Comparison of ENCODE assay signal across 8 cellular contexts in genomic region chr5:53560506-53561191, GRCh38. TPM values are rescaled to one million over a fixed set of nuclear protein-coding genes. Genes with fewer than 3 reads are reported as not detected.
DNase-seq lines count a peak whose midpoint lies in the region; ATAC-seq and TF ChIP-seq lines count a peak whose summit lies in the region.

Gene NDUFS4, plus strand, starts transcription at chr5:53560639. Its CDS starts 24 bp downstream, at chr5:53560663.

- DNase-seq in BJ (ENCODE audit: low read depth) (peak; percentile 29), NCI-H69 (lab: John Stamatoyannopoulos, UW) (peak; percentile 93), right lobe of liver (peak; percentile 79 to 90 (median 82))
- peak; percentile 84 to 89 for DNase-seq in activated CD4-positive, alpha-beta T cell treated with anti-CD3 and anti-CD28 coated beads, Interleukin-2, amount 50 U/mL, for 48 hours
- DNase-seq in stimulated activated CD4-positive, alpha-beta T cell treated with anti-CD3 and anti-CD28 coated beads, Interleukin-4, amount 100 ng/mL, for 4 hours, result peak; percentile 71 to 75

- H3K27ac ChIP-seq in duodenal mucosa (ENCODE audit: low read depth, low read length) (peak within 1 kb of the TSS; percentile 78), right lobe of liver (peak within 1 kb of the TSS; percentile 77 to 92 (median 87))

- H3K4me3 ChIP-seq in BJ (ENCODE audit: low read depth, low read length) (peak within 1 kb of the TSS; percentile 70), duodenal mucosa (ENCODE audit: low read depth in 1 of 2, low read length in 2 of 2) (peak within 1 kb of the TSS; percentile 92 to 94), right lobe of liver (peak within 1 kb of the TSS; percentile 75 to 87 (median 77))

- 0% methylated on average over 15 of the region's 30 CpGs for WGBS in right lobe of liver (ENCODE audit: insufficient coverage, low coverage, low lambda C conversion rate, missing lambda C conversion rate)

- H3K4me1 ChIP-seq in duodenal mucosa (ENCODE audit: control insufficient read depth in 1 of 2, insufficient read depth in 2 of 2, low read length in 2 of 2), result peaks cover 0 to 20% of the 10 kb centered on the region in 2 donors
- H3K4me1 ChIP-seq in right lobe of liver, result peaks cover 0 to 10% (median 4%) of the 10 kb centered on the region in 4 donors

- POLR2A ChIA-PET in BJ (lab: Charles Lee), result no interaction called here

- intact Hi-C loops in right lobe of liver (cut with DNase I), result no loop called here

- peaks cover 4 to 5% of the 10 kb centered on the region in 2 donors for H3K9me3 ChIP-seq in duodenal mucosa (ENCODE audit: control insufficient read depth in 1 of 2, low read length in 2 of 2)
- H3K9me3 ChIP-seq in right lobe of liver, result no peaks in the 10 kb centered on the region

- TF ChIP-seq POLR2A in right lobe of liver (IDR thresholded peaks at IDR 0.05), result peak; percentile 52

- peak within 1 kb of the TSS; percentile 85 to 94 for H3K9ac ChIP-seq in duodenal mucosa (ENCODE audit: low read depth in 1 of 2, low read length in 2 of 2)

- CTCF ChIA-PET in BJ (lab: Yijun Ruan, JAX), result interaction anchor here (0.5 kb wide), 1 partner anchor 108 kb away, joined by 3 read pairs; no protein-coding TSS in a partner anchor

- TF ChIP-seq CTCF in BJ (IDR thresholded peaks at IDR 0.05; ENCODE audit: insufficient read depth, low read depth, low read length), result no peak
- TF ChIP-seq CTCF in right lobe of liver (IDR thresholded peaks at IDR 0.05), result no peak

- peak; percentile 86 for ATAC-seq in GM19324 (IDR thresholded peaks at IDR 0.05; ENCODE audit: low FRiP score, unreplicated experiment)
- peak; percentile 88 for ATAC-seq in HG03469 (IDR thresholded peaks at IDR 0.05; ENCODE audit: unreplicated experiment)
- peak; percentile 95 to 98 (median 96) for ATAC-seq in right lobe of liver

- H3K36me3 ChIP-seq in BJ (ENCODE audit: control insufficient read depth, insufficient read depth, low read length) (no peaks in the 10 kb centered on the region), duodenal mucosa (ENCODE audit: control insufficient read depth in 1 of 2, insufficient read depth in 2 of 2, low read length in 2 of 2) (no peaks in the 10 kb centered on the region), right lobe of liver (no peaks in the 10 kb centered on the region)

- no peaks in the 10 kb centered on the region for H3K27me3 ChIP-seq in BJ (ENCODE audit: control insufficient read depth, insufficient read depth, low read length)
- H3K27me3 ChIP-seq in duodenal mucosa (ENCODE audit: control insufficient read depth in 1 of 2, insufficient read depth in 2 of 2, low read length in 2 of 2), result peaks cover 0 to 2% of the 10 kb centered on the region in 2 donors
- no peaks in the 10 kb centered on the region for H3K27me3 ChIP-seq in right lobe of liver

RNA-seq across cellular contexts. Expression of gene NDUFS4, which starts in this region (rescaled TPM):
- 51.6 and 133 TPM in 2 replicates for polyA plus RNA-seq in BJ (2011; rRNA removed)
- polyA minus RNA-seq in BJ (2011; rRNA and poly(A)+ RNA removed), result 25.2 and 28.1 TPM in 2 replicates
- total RNA-seq in right lobe of liver, result 10 to 100 TPM; 44.3 to 69.4 (median 48.8) TPM

Comparison
In these comparisons a context has a peak if more than half of its experiments do, and no peak if none do; other contexts are left out.
1. Peak in every context shown above with its lines: DNase-seq, ATAC-seq, H3K4me3 ChIP-seq and H3K27ac ChIP-seq.
2. DNase-seq: peak in every context shown above with its lines; median percentile 93 in NCI-H69; 86 in activated CD4-positive, alpha-beta T cell treated with anti-CD3 and anti-CD28 coated beads, Interleukin-2, amount 50 U/mL, for 48 hours; 82 in right lobe of liver; 73 in stimulated activated CD4-positive, alpha-beta T cell treated with anti-CD3 and anti-CD28 coated beads, Interleukin-4, amount 100 ng/mL, for 4 hours; 29 in BJ.